In the genomic region with DNA sequence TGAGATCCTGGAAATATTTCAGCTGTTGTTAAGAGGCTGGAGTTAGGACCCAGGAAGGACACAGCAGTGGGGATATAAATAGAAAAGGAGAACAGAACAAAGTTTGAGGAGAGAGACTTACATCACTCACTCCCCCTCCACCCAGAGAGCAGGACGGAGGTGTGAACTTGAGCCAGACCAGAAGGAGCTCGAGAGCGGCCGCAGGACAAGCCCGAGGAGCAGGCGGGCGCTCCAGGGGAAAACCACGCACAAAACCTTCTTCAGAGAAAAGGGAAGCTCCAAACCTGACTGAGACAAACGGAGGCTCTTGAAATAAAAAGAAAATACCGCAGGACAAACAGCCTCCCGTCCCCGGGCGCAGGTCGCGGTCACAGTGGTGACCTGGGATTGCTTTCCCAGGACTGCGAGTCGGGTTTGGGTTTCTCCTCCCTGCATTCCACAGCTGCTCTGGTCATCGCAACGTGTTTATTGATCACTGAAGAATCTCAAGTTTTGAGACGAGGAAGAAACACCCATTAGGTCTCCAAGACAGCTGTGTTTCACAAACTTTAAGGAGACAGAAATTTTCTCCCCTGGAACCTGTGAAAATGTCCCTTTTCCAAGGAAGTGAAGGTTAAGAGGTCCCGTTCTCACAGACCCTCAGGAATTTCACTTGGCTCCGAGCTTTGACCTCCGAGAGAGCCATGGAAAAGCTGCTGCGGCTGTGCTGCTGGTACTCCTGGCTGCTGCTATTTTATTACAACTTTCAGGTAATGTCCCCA, we compare ENCODE assay signal across 8 cellular contexts. TPM values are rescaled to one million over a fixed set of nuclear protein-coding genes. Genes with fewer than 3 reads are reported as not detected.
DNase-seq lines count a peak whose midpoint lies in the region; ATAC-seq and TF ChIP-seq lines count a peak whose summit lies in the region.
"Had no signal": no experiment of that assay in that cellular context is flagged by ENCODE, and none has a peak within 500 bp of the region (broad histone marks: within the 10 kb centered on the region; RNA-seq: fewer than 3 reads in every experiment).

A gene (plus strand): TSS at position 125 of the 761 bp plus-strand sequence. CDS start 559 bp downstream, at position 684.

- no peak within 1 kb of the TSS for H3K23ac ChIP-seq in IMR-90 (ENCODE audit: low read depth, low read length)

- H3K4me2 ChIP-seq in IMR-90 (ENCODE audit: low read depth, low read length): no peak within 1 kb of the TSS; the same call in 1 of the 2 replicates

- intact Hi-C loops in IMR-90 (cut with micrococcal nuclease) (no loop called here), aorta (cut with DNase I) (no loop called here)

- no peak within 1 kb of the TSS for H4K5ac ChIP-seq in IMR-90 (ENCODE audit: low read depth, low read length)

- no peak for TF ChIP-seq CTCF in IMR-90 (conservative IDR thresholded peaks at IDR 0.05; ENCODE audit: low read depth, low read length)

- no peak within 1 kb of the TSS for H3K18ac ChIP-seq in IMR-90 (ENCODE audit: low read depth, low read length)

- no peaks in the 10 kb centered on the region for H3K79me1 ChIP-seq in IMR-90 (ENCODE audit: low read depth in 1 of 2, low read length in 2 of 2)

- H2AK5ac ChIP-seq in IMR-90 (ENCODE audit: low read depth, low read length): no peak within 1 kb of the TSS

- no peaks in the 10 kb centered on the region for H4K20me1 ChIP-seq in IMR-90 (ENCODE audit: insufficient read depth, low read length)

- no peaks in the 10 kb centered on the region for H3K9me1 ChIP-seq in IMR-90 (ENCODE audit: insufficient read depth, low read length)

- H3K56ac ChIP-seq in IMR-90 (ENCODE audit: extremely low read depth, insufficient read depth, low read length): no peak within 1 kb of the TSS

- dilution Hi-C loops in IMR-90 (cut with HindIII; ENCODE audit: low sequenced_read_pairs, unreplicated experiment): no loop called here

- DNase-seq in IMR-90 (peak; percentile 3), aorta (peak in 1 of 2 donors; percentile 73), NCI-H1105 (lab: John Stamatoyannopoulos, UW) (no peak), activated gamma-delta T cell treated with Interleukin-2 at 50 U/mL for 16 hours (no peak), NCI-H2227 treated with DMSO at 0.1 percent for 48 hours (lab: John Stamatoyannopoulos, UW) (no peak)
- DNase-seq: H7 had no signal

- H2BK20ac ChIP-seq in IMR-90 (ENCODE audit: low read depth, low read length): no peak within 1 kb of the TSS

- H3K36me3 ChIP-seq in IMR-90 (ENCODE audit: control insufficient read depth, insufficient read depth, low read length): no peaks in the 10 kb centered on the region
- peaks cover 0 to 2% of the 10 kb centered on the region in 2 donors for H3K36me3 ChIP-seq in esophagus (ENCODE audit: control insufficient read depth in 2 of 2, insufficient read depth in 2 of 2, low read length in 1 of 2)
- H3K36me3 ChIP-seq in mucosa of stomach (ENCODE audit: control insufficient read depth, insufficient read depth, low read length): no peaks in the 10 kb centered on the region
- no peaks in the 10 kb centered on the region for H3K36me3 ChIP-seq in aorta (ENCODE audit: control insufficient read depth in 1 of 2, insufficient read depth in 2 of 2, low read length in 1 of 2)

- H3K4me3 ChIP-seq in IMR-90 (ENCODE audit: insufficient read depth, low read depth, low read length) (no peak within 1 kb of the TSS), esophagus (ENCODE audit: low read depth in 1 of 2, low read length in 2 of 2) (peak within 1 kb of the TSS; percentile 42 to 43), mucosa of stomach (ENCODE audit: low read length) (no peak within 1 kb of the TSS), aorta (ENCODE audit: low read length in 2 of 2) (peak within 1 kb of the TSS; percentile 32 to 44)

- H3K14ac ChIP-seq in IMR-90 (replicated peaks; ENCODE audit: low read depth, low read length): no peak within 1 kb of the TSS

- TF ChIP-seq RAD21 in IMR-90 (IDR thresholded peaks at IDR 0.05; ENCODE audit: low read length): no peak

- CTCF ChIA-PET in IMR-90 (lab: Yijun Ruan, JAX): no interaction called here

- H4K91ac ChIP-seq in IMR-90 (ENCODE audit: insufficient read depth, low read depth, low read length): no peak within 1 kb of the TSS

- in situ Hi-C loops in IMR-90 (cut with MboI; ENCODE audit: low sequenced_read_pairs): no loop called here

- peaks cover 21% of the 10 kb centered on the region for H3K9me3 ChIP-seq in IMR-90 (ENCODE audit: control insufficient read depth, insufficient read depth, low read length)
- H3K9me3 ChIP-seq in esophagus (ENCODE audit: control insufficient read depth in 2 of 2, insufficient read depth in 1 of 2, low read depth in 1 of 2, low read length in 1 of 2): no peaks in the 10 kb centered on the region
- H3K9me3 ChIP-seq in mucosa of stomach (ENCODE audit: control insufficient read depth, low read length): no peaks in the 10 kb centered on the region
- no peaks in the 10 kb centered on the region for H3K9me3 ChIP-seq in aorta (ENCODE audit: control insufficient read depth, low read length)

- ATAC-seq in IMR-90 (ENCODE audit: low read depth): peak; percentile 65
- peak; percentile 86 for ATAC-seq in aorta (ENCODE audit: low FRiP score)

- H3K9ac ChIP-seq in IMR-90 (ENCODE audit: low read depth, low read length) (no peak within 1 kb of the TSS), mucosa of stomach (ENCODE audit: low read length) (peak within 1 kb of the TSS; percentile 59)

- H3K27me3 ChIP-seq in IMR-90 (ENCODE audit: control insufficient read depth, insufficient read depth, low read length): no peaks in the 10 kb centered on the region
- H3K27me3 ChIP-seq in esophagus (ENCODE audit: control insufficient read depth in 1 of 2, insufficient read depth in 2 of 2, low read length in 2 of 2): no peaks in the 10 kb centered on the region
- peaks cover 7% of the 10 kb centered on the region for H3K27me3 ChIP-seq in mucosa of stomach (ENCODE audit: control insufficient read depth, insufficient read depth, low read length)
- no peaks in the 10 kb centered on the region for H3K27me3 ChIP-seq in aorta (ENCODE audit: control insufficient read depth in 1 of 2, insufficient read depth in 2 of 2, low read length in 1 of 2)

- H4K8ac ChIP-seq in IMR-90 (ENCODE audit: low read depth in 2 of 2, low read length in 2 of 2): no peak within 1 kb of the TSS

- TF ChIP-seq POLR2A in IMR-90 (IDR thresholded peaks at IDR 0.05; ENCODE audit: low read depth, low read length): no peak

- H2AK9ac ChIP-seq in IMR-90 (replicated peaks; ENCODE audit: low read depth, low read length, poor library complexity): no peak within 1 kb of the TSS

- H2AFZ ChIP-seq in IMR-90 (replicated peaks; ENCODE audit: low read length, poor library complexity): peak within 1 kb of the TSS; percentile 21

- no peaks in the 10 kb centered on the region for H3K4me1 ChIP-seq in IMR-90 (ENCODE audit: control insufficient read depth, insufficient read depth, low read length)
- no peaks in the 10 kb centered on the region for H3K4me1 ChIP-seq in esophagus (ENCODE audit: control insufficient read depth in 2 of 2, insufficient read depth in 2 of 2, low read length in 1 of 2)
- peaks cover 3% of the 10 kb centered on the region for H3K4me1 ChIP-seq in mucosa of stomach (ENCODE audit: control insufficient read depth, insufficient read depth, low read length)
- no peaks in the 10 kb centered on the region for H3K4me1 ChIP-seq in aorta (ENCODE audit: control insufficient read depth in 1 of 2, insufficient read depth in 2 of 2, low read length in 2 of 2)

- no peak within 1 kb of the TSS for H2BK5ac ChIP-seq in IMR-90 (ENCODE audit: low read depth, low read length, poor library complexity, severe bottlenecking)

- H3K27ac ChIP-seq in IMR-90 (ENCODE audit: insufficient read depth, low read length) (no peak within 1 kb of the TSS), esophagus (ENCODE audit: low read depth in 2 of 2, low read length in 1 of 2) (peak within 1 kb of the TSS; percentile 59 to 74), aorta (ENCODE audit: low read depth in 1 of 2, low read length in 2 of 2) (no peak within 1 kb of the TSS)

- WGBS in IMR-90 (ENCODE audit: extremely low coverage in 2 of 2, insufficient read length in 1 of 2), 2 experiments: 0% methylated on average over 1 of the region's 24 CpGs; no CpG with 5 or more reads in 1 of the 2 experiments
- 7% methylated on average over 24 of the region's 24 CpGs for WGBS in esophagus, 2 donors
- WGBS in aorta, 2 donors: 1% methylated on average over 24 of the region's 24 CpGs

- no peak within 1 kb of the TSS for H3K4ac ChIP-seq in IMR-90 (ENCODE audit: low read depth, low read length)

- BruUV-seq in IMR-90 (replicated peaks; lab: Mats Ljungman, UMichigan): no TSS peak

- H2BK120ac ChIP-seq in IMR-90 (ENCODE audit: low read depth, low read length): no peak within 1 kb of the TSS

- no peak within 1 kb of the TSS for H2BK15ac ChIP-seq in IMR-90 (ENCODE audit: low read depth, low read length)

- POLR2A ChIA-PET in IMR-90 (lab: Charles Lee; ENCODE audit: unreplicated experiment): no interaction called here

TF ChIP-seq in IMR-90, 13 proteins besides CTCF, POLR2A, EP300 and RAD21 (continues in another document):
- TF ChIP-seq BHLHE40 (IDR thresholded peaks at IDR 0.05; ENCODE audit: low read depth, low read length) (no peak), MAFK (IDR thresholded peaks at IDR 0.05; ENCODE audit: low read depth, low read length) (no peak), CEBPB (IDR thresholded peaks at IDR 0.05; ENCODE audit: low read depth, low read length) (no peak)
- TF ChIP-seq, protein P1, sequence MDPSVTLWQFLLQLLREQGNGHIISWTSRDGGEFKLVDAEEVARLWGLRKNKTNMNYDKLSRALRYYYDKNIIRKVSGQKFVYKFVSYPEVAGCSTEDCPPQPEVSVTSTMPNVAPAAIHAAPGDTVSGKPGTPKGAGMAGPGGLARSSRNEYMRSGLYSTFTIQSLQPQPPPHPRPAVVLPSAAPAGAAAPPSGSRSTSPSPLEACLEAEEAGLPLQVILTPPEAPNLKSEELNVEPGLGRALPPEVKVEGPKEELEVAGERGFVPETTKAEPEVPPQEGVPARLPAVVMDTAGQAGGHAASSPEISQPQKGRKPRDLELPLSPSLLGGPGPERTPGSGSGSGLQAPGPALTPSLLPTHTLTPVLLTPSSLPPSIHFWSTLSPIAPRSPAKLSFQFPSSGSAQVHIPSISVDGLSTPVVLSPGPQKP (IDR thresholded peaks at IDR 0.05; ENCODE audit: borderline replicate concordance, low read depth, low read length): no peak
- TF ChIP-seq, protein P2, sequence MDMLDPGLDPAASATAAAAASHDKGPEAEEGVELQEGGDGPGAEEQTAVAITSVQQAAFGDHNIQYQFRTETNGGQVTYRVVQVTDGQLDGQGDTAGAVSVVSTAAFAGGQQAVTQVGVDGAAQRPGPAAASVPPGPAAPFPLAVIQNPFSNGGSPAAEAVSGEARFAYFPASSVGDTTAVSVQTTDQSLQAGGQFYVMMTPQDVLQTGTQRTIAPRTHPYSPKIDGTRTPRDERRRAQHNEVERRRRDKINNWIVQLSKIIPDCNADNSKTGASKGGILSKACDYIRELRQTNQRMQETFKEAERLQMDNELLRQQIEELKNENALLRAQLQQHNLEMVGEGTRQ (IDR thresholded peaks at IDR 0.05; ENCODE audit: low read depth, low read length): no peak

RNA-seq across cellular contexts. Expression of the gene that starts here (rescaled TPM):
- total RNA-seq in IMR-90 (2012; rRNA removed): not detected in 2 replicates
- not detected in 2 replicates for polyA plus RNA-seq in IMR-90 (2012; rRNA removed)
- 0.01 TPM in 1 of 2 replicates, not detected in the other for polyA plus RNA-seq in IMR-90 (2012; cell fraction: cytosol; rRNA removed)
- 0.03 and 0.10 TPM in 2 replicates for polyA plus RNA-seq in IMR-90 (2012; cell fraction: nucleus; rRNA removed; ENCODE audit: low replicate concordance)
- 1 to 10 TPM; 2.1 to 2.9 TPM for polyA plus RNA-seq in esophagus
- 10 to 100 TPM; 59.2 to 97.6 TPM for total RNA-seq in aorta
- 1 to 10 TPM; 2.1 to 2.9 TPM for polyA plus RNA-seq in aorta

Comparison
In these comparisons a context has a peak if more than half of its experiments do, and no peak if none do; other contexts are left out.
1. RNA of the gene that starts here (total RNA-seq): 59.2 to 97.6 TPM in aorta; not detected in IMR-90; every median in the first group is over 10 times any median in the second.
2. Peak in DNase-seq and ATAC-seq in IMR-90; RNA of the gene not detected or under 1 TPM.
3. H3K27ac ChIP-seq: peak in esophagus (2 of 2); none in IMR-90 (single experiment) and aorta (0 of 2).
4. H3K4me3 ChIP-seq: peak in esophagus (2 of 2) and aorta (2 of 2); none in IMR-90 (single experiment) and mucosa of stomach (single experiment).